11 cellular contexts compared by ENCODE assay signal in genomic region chr1:15680614-15681345, GRCh38. TPM values are rescaled to one million over a fixed set of nuclear protein-coding genes. Genes with fewer than 3 reads are reported as not detected.
DNase-seq lines count a peak whose midpoint lies in the region; ATAC-seq and TF ChIP-seq lines count a peak whose summit lies in the region.
"Had no signal": no experiment of that assay in that cellular context is flagged by ENCODE, and none has a peak within 500 bp of the region (broad histone marks: within the 10 kb centered on the region; RNA-seq: fewer than 3 reads in every experiment).

No MANE protein-coding gene starts in this region.

- no peak overlapping the region for H3K9ac ChIP-seq in fibroblast of lung (ENCODE audit: insufficient read depth, low read length)

- DNase-seq in NOMO-1 (lab: John Stamatoyannopoulos, UW; ENCODE audit: unreplicated experiment in 2 of 2) (peak; percentile 4 to 32), NOMO-1 treated with dmso at 0.1 percent for 144 hours (lab: John Stamatoyannopoulos, UW; ENCODE audit: unreplicated experiment) (no peak), Panc1 (ENCODE audit: low read depth, low spot score) (peak; percentile 67), fibroblast of lung (ENCODE audit: low read depth in 2 of 2) (peak; percentile 91 to 96), mesenteric fat pad (ENCODE audit: low spot score) (no peak)
- peak; percentile 37 for DNase-seq in stimulated activated CD8-positive, alpha-beta memory T cell treated with anti-CD3 and anti-CD28 coated beads, Interleukin-4, amount 100 ng/mL, for 48 hours
- DNase-seq: 8988T, dermis blood vessel endothelial cell had no signal

- no peak overlapping the region for H2AFZ ChIP-seq in fibroblast of lung (ENCODE audit: low read length)

- H3K27ac ChIP-seq in Panc1 (ENCODE audit: low read length), result no peak overlapping the region
- peak overlapping the region; percentile 56 for H3K27ac ChIP-seq in fibroblast of lung (ENCODE audit: insufficient read depth, low read length)

- H3K27me3 ChIP-seq in Panc1 (ENCODE audit: control insufficient read depth, insufficient read depth, low read length) (no peaks in the 10 kb centered on the region), fibroblast of lung (ENCODE audit: control insufficient read depth, insufficient read depth, low read length) (no peaks in the 10 kb centered on the region)

- BruUV-seq in Panc1 (replicated peaks; lab: Mats Ljungman, UMichigan), result no TSS peak

- in situ Hi-C loops in Panc1 (cut with HindIII; ENCODE audit: low pct_unique_long_range_greater_than_20kb, low sequenced_read_pairs), result no loop called here

- CTCF ChIA-PET in Panc1 (lab: Charles Lee), result no interaction called here

- no peak overlapping the region for H3K4me3 ChIP-seq in Panc1 (ENCODE audit: low read depth in 2 of 2, low read length in 2 of 2)
- no peak overlapping the region for H3K4me3 ChIP-seq in fibroblast of lung (replicated peaks in 1 of 4; ENCODE audit: control extremely low read depth in 1 of 4, insufficient read depth in 1 of 4, low read depth in 3 of 4, low read length in 4 of 4)

- H3K36me3 ChIP-seq in Panc1 (ENCODE audit: control insufficient read depth, insufficient read depth, low read length), result no peaks in the 10 kb centered on the region
- H3K36me3 ChIP-seq in fibroblast of lung (ENCODE audit: control insufficient read depth, insufficient read depth, low read length), result no peaks in the 10 kb centered on the region

- ATAC-seq in Panc1 (no peak), HG03565 (IDR thresholded peaks at IDR 0.05; ENCODE audit: unreplicated experiment) (no peak), HG02938 (IDR thresholded peaks at IDR 0.05; ENCODE audit: unreplicated experiment) (no peak)
- ATAC-seq: HCT116 had no signal

- H3K9me3 ChIP-seq in Panc1 (ENCODE audit: control insufficient read depth, insufficient read depth, low read depth, low read length) (no peaks in the 10 kb centered on the region), fibroblast of lung (ENCODE audit: control insufficient read depth, insufficient read depth, low read depth, low read length) (no peaks in the 10 kb centered on the region)

- H4K20me1 ChIP-seq in fibroblast of lung (ENCODE audit: control insufficient read depth, extremely low read depth, insufficient read depth, low read length), result no peaks in the 10 kb centered on the region

- intact Hi-C loops in Panc1 (cut with micrococcal nuclease; ENCODE audit: unreplicated experiment), result no loop called here

- no peak for TF ChIP-seq CTCF in Panc1 (IDR thresholded peaks at IDR 0.05)
- TF ChIP-seq CTCF in fibroblast of lung (conservative IDR thresholded peaks at IDR 0.05 in 1 of 2, IDR thresholded peaks at IDR 0.05 in 1 of 2; ENCODE audit: low read depth in 1 of 2, low read length in 2 of 2), result no peak

- H3K4me2 ChIP-seq in fibroblast of lung (ENCODE audit: extremely low read depth, insufficient read depth, low read length), result no peak overlapping the region

- peaks cover 15% of the 10 kb centered on the region for H3K79me2 ChIP-seq in fibroblast of lung (ENCODE audit: control insufficient read depth, insufficient read depth, low read length)

- POLR2A ChIA-PET in Panc1 (lab: Charles Lee), result interaction anchor here (0.7 kb wide), 1 partner anchor 303 kb away, joined by 3 read pairs; no protein-coding TSS in a partner anchor

- H3K4me1 ChIP-seq in Panc1 (ENCODE audit: control insufficient read depth, insufficient read depth, low read length), result peaks cover 5% of the 10 kb centered on the region; the same call in 1 of the 2 replicates
- peaks cover 14% of the 10 kb centered on the region for H3K4me1 ChIP-seq in fibroblast of lung (ENCODE audit: control insufficient read depth, extremely low read depth, insufficient read depth, low read length)

RNA-seq across cellular contexts. Expression of gene PLEKHM2, which starts 3.3 kb away (rescaled TPM):
- 54.6 TPM for total RNA-seq in Panc1 (2021; ENCODE audit: unreplicated experiment)
- 76.4 TPM for polyA plus RNA-seq in Panc1 (2012; ENCODE audit: insufficient read length)
- 79.4 and 94.6 TPM in 2 replicates for total RNA-seq in fibroblast of lung
- 27.3 and 32.3 TPM in 2 replicates for polyA plus RNA-seq in fibroblast of lung
- polyA plus RNA-seq in fibroblast of lung (2012), result 48.2 and 54.5 TPM in 2 replicates
- polyA minus RNA-seq in fibroblast of lung (ENCODE audit: low replicate concordance), result 142 and 147 TPM in 2 replicates
- 94.6 TPM for total RNA-seq in mesenteric fat pad

RNA-seq across cellular contexts. Expression of gene SLC25A34, which starts 55.3 kb away (rescaled TPM):
- total RNA-seq in Panc1 (2021; ENCODE audit: unreplicated experiment) (0.64 TPM), fibroblast of lung (0.77 and 0.83 TPM in 2 replicates), mesenteric fat pad (2.2 TPM)
- 0.24 TPM for polyA plus RNA-seq in Panc1 (2012; ENCODE audit: insufficient read length)
- 0.23 and 0.35 TPM in 2 replicates for polyA plus RNA-seq in fibroblast of lung
- polyA plus RNA-seq in fibroblast of lung (2012), result 0.21 and 0.22 TPM in 2 replicates
- 0.11 TPM in 1 of 2 replicates, not detected in the other for polyA minus RNA-seq in fibroblast of lung (ENCODE audit: low replicate concordance)

Comparison
In these comparisons a context has a peak if more than half of its experiments do, and no peak if none do; other contexts are left out.
1. DNase-seq: peak in NOMO-1 (2 of 2), Panc1 (single experiment), fibroblast of lung (2 of 2) and stimulated activated CD8-positive, alpha-beta memory T cell treated with anti-CD3 and anti-CD28 coated beads, Interleukin-4, amount 100 ng/mL, for 48 hours (single experiment); none in NOMO-1 treated with dmso at 0.1 percent for 144 hours (single experiment) and mesenteric fat pad (single experiment).